ENCODE assay signal across 8 cellular contexts in genomic region chr12:14260011-14260993, GRCh38.
DNase-seq lines count a peak whose midpoint lies in the region; ATAC-seq and TF ChIP-seq lines count a peak whose summit lies in the region.

No MANE protein-coding gene starts in this region.

- ATAC-seq in GM18511 (IDR thresholded peaks at IDR 0.05; ENCODE audit: unreplicated experiment) (no peak), GM21723 (IDR thresholded peaks at IDR 0.05; ENCODE audit: unreplicated experiment) (no peak), GM21367 (IDR thresholded peaks at IDR 0.05; ENCODE audit: unreplicated experiment) (no peak)

- no peaks in the 10 kb centered on the region for H3K9me3 ChIP-seq in GM23248 (ENCODE audit: low read depth)
- no peaks in the 10 kb centered on the region for H3K9me3 ChIP-seq in liver (ENCODE audit: control insufficient read depth in 4 of 4, low read length in 3 of 4)
- H3K9me3 ChIP-seq in stomach smooth muscle (ENCODE audit: control insufficient read depth in 2 of 2, low read length in 2 of 2) = peaks cover 8 to 11% of the 10 kb centered on the region in 2 donors

- 7% methylated on average over 29 to 31 of the region's 31 CpGs for WGBS in GM23248 (ENCODE audit: low coverage in 1 of 2, low lambda C conversion rate in 2 of 2, missing lambda C conversion rate in 2 of 2), 2 experiments
- WGBS in liver = 53% methylated on average over 31 of the region's 31 CpGs

- no peaks in the 10 kb centered on the region for H3K27me3 ChIP-seq in GM23248 (replicated peaks; ENCODE audit: insufficient read depth)
- H3K27me3 ChIP-seq in liver (ENCODE audit: control insufficient read depth in 4 of 4, insufficient read depth in 4 of 4, low read length in 3 of 4) = no peaks in the 10 kb centered on the region
- no peaks in the 10 kb centered on the region for H3K27me3 ChIP-seq in stomach smooth muscle (ENCODE audit: control insufficient read depth in 1 of 2, insufficient read depth in 2 of 2, low read length in 2 of 2)

- H3K36me3 ChIP-seq in GM23248 (ENCODE audit: low read depth) = no peaks in the 10 kb centered on the region
- no peaks in the 10 kb centered on the region for H3K36me3 ChIP-seq in liver (ENCODE audit: control insufficient read depth in 4 of 4, insufficient read depth in 3 of 4, low read depth in 1 of 4, low read length in 3 of 4)
- no peaks in the 10 kb centered on the region for H3K36me3 ChIP-seq in stomach smooth muscle (ENCODE audit: control insufficient read depth in 2 of 2, insufficient read depth in 2 of 2, low read length in 2 of 2)

- DNase-seq in GM23248 = peak; percentile 94
- DNase-seq in NCI-H774 (lab: John Stamatoyannopoulos, UW) = peak; percentile 68
- peak; percentile 95 for DNase-seq in ecto neural progenitor cell (ENCODE audit: low spot score)

- H3K4me3 ChIP-seq in GM23248 (peak overlapping the region; percentile 35), liver (ENCODE audit: low read depth in 1 of 3, low read length in 3 of 3) (no peak overlapping the region), stomach smooth muscle (ENCODE audit: low read length in 2 of 2) (peak overlapping the region; percentile 24 to 60)

- H3K9me2 ChIP-seq in GM23248 (ENCODE audit: insufficient read depth) = no peaks in the 10 kb centered on the region

- peak overlapping the region; percentile 60 for H3K4me2 ChIP-seq in GM23248 (ENCODE audit: unreplicated experiment)

- H3K27ac ChIP-seq in GM23248 (peak overlapping the region; percentile 90), liver (ENCODE audit: low read depth in 1 of 2, low read length in 2 of 2) (peak overlapping the region; percentile 74), stomach smooth muscle (ENCODE audit: low read length) (peak overlapping the region; percentile 84)

- H3K4me1 ChIP-seq in GM23248 (ENCODE audit: insufficient read depth) (peaks cover 48% of the 10 kb centered on the region), liver (ENCODE audit: control insufficient read depth in 4 of 4, insufficient read depth in 4 of 4, low read length in 3 of 4) (peaks cover 5 to 30% (median 16%) of the 10 kb centered on the region in 4 donors), stomach smooth muscle (ENCODE audit: control insufficient read depth, insufficient read depth, low read length) (peaks cover 35% of the 10 kb centered on the region)

- in situ Hi-C loops in GM23248 (cut with MboI) = no loop called here

- peak overlapping the region; percentile 69 for H2AFZ ChIP-seq in GM23248

- TF ChIP-seq RAD21 in liver (IDR thresholded peaks at IDR 0.05) = no peak

- H4K20me1 ChIP-seq in GM23248 (ENCODE audit: insufficient read depth) = no peaks in the 10 kb centered on the region

- TF ChIP-seq CTCF in liver (IDR thresholded peaks at IDR 0.05; ENCODE audit: low read depth, low read length, missing input control) = no peak

- H3K9ac ChIP-seq in GM23248 (peak overlapping the region; percentile 75), liver (ENCODE audit: low read depth in 1 of 2, low read length in 2 of 2) (peak overlapping the region in 1 of 2 donors; percentile 14), stomach smooth muscle (ENCODE audit: low read length in 2 of 2) (peak overlapping the region in 1 of 2 donors; percentile 55)

- peaks cover 43% of the 10 kb centered on the region for H3F3A ChIP-seq in GM23248 (ENCODE audit: insufficient read depth)

- no peaks in the 10 kb centered on the region for H3K79me2 ChIP-seq in GM23248 (ENCODE audit: insufficient read depth)

TF ChIP-seq in liver, 16 proteins besides CTCF, POLR2A, EP300 and RAD21:
- peak; percentile 28 for TF ChIP-seq MAX (IDR thresholded peaks at IDR 0.05)
- TF ChIP-seq FOXA1 (IDR thresholded peaks at IDR 0.05) = no peak

Comparison
In these comparisons a context has a peak if more than half of its experiments do, and no peak if none do; other contexts are left out.
1. H3K4me3 ChIP-seq: peak in GM23248 (single experiment) and stomach smooth muscle (2 of 2); none in liver (0 of 3).
2. Peak in every context shown above with its lines, with median percentiles within 50 percentile points of each other: DNase-seq and H3K27ac ChIP-seq.